In genomic region chr1:24904731-24905354, GRCh38 we compare ENCODE assay signal across 21 cellular contexts. TPM values are rescaled to one million over a fixed set of nuclear protein-coding genes. Genes with fewer than 3 reads are reported as not detected.
DNase-seq lines count a peak whose midpoint lies in the region; ATAC-seq, FAIRE-seq and TF ChIP-seq lines count a peak whose summit lies in the region.
"Had no signal": no experiment of that assay in that cellular context is flagged by ENCODE, and none has a peak within 500 bp of the region (broad histone marks: within the 10 kb centered on the region; RNA-seq: fewer than 3 reads in every experiment).

No MANE protein-coding gene starts in this region.

- H3K9me3 ChIP-seq in H1 (ENCODE audit: insufficient read depth in 2 of 2, low read depth in 1 of 2, low read length in 1 of 2): no peaks in the 10 kb centered on the region
- H3K9me3 ChIP-seq: heart right ventricle had no signal

- no peak overlapping the region for H2AFZ ChIP-seq in H1 (ENCODE audit: low read length)
- H2AFZ ChIP-seq: PC-9 had no signal

- H3K36me3 ChIP-seq in H7 (replicated peaks; ENCODE audit: control insufficient read depth, insufficient read depth, low read length) (no peaks in the 10 kb centered on the region), H1 (ENCODE audit: control insufficient read depth in 2 of 4, insufficient read depth in 4 of 4, low read length in 3 of 4) (no peaks in the 10 kb centered on the region)
- H3K36me3 ChIP-seq: BLaER1 treated with 17β-estradiol and CSF1 and Interleukin-3, amounts not matched to agents 10 nM and 100 nM had no signal

- FAIRE-seq in H1 (lab: Jason Lieb, UNC): no peak
- FAIRE-seq: bronchial epithelial cell, islet of Langerhans had no signal

- H3K4me3 ChIP-seq in H7 (ENCODE audit: insufficient read depth, low read depth, low read length) (no peak overlapping the region), H1 (ENCODE audit: extremely low read depth in 1 of 4, insufficient read depth in 2 of 4, low read depth in 3 of 4, low read length in 4 of 4) (no peak overlapping the region)
- H3K4me3 ChIP-seq: BLaER1 treated with 17β-estradiol and CSF1 and Interleukin-3, amounts not matched to agents 10 nM and 100 nM; heart right ventricle; PC-9 had no signal

- H3K79me1 ChIP-seq in H1 (ENCODE audit: low read depth, low read length): no peaks in the 10 kb centered on the region

- no peak overlapping the region for H2BK12ac ChIP-seq in H1 (ENCODE audit: low read depth, low read length)

- H4K91ac ChIP-seq in H1 (replicated peaks; ENCODE audit: insufficient read length, low read length): no peak overlapping the region

- no peak overlapping the region for H4K8ac ChIP-seq in H1 (ENCODE audit: extremely low read depth, insufficient read depth, low read length)

- 87% methylated on average over 9 of the region's 11 CpGs; no CpG with 5 or more reads in 1 of the 2 experiments for WGBS in H1 (ENCODE audit: extremely low coverage in 1 of 2, insufficient coverage in 1 of 2, insufficient read length in 1 of 2, insufficient replicate concordance in 2 of 2, low coverage in 1 of 2, low lambda C conversion rate in 2 of 2, missing lambda C conversion rate in 1 of 2), 2 experiments

- CTCF ChIA-PET in H1 (lab: Charles Lee; ENCODE audit: partially characterized antibody): interaction anchor here (1.1 kb wide), 1 partner anchor 133 kb away, joined by 4 read pairs; no protein-coding TSS in a partner anchor

- H4K20me1 ChIP-seq in H1 (replicated peaks in 1 of 2; ENCODE audit: control insufficient read depth in 1 of 2, insufficient read depth in 2 of 2, low read length in 2 of 2): no peaks in the 10 kb centered on the region

- H3K27me3 ChIP-seq in H7 (ENCODE audit: control insufficient read depth, insufficient read depth, low read length) (no peaks in the 10 kb centered on the region), H1 (replicated peaks in 1 of 4; ENCODE audit: control insufficient read depth in 3 of 4, extremely low read depth in 1 of 4, insufficient read depth in 3 of 4, low read length in 3 of 4) (no peaks in the 10 kb centered on the region)

- H3K18ac ChIP-seq in H1 (ENCODE audit: extremely low read depth, low read length): no peak overlapping the region

- no peaks in the 10 kb centered on the region for H3K79me2 ChIP-seq in H1 (ENCODE audit: control insufficient read depth in 1 of 2, insufficient read depth in 2 of 2, low read length in 2 of 2)

- peaks cover 0 to 2% (median 0%) of the 10 kb centered on the region in 4 experiments; a peak in 3 of 7 replicates for H3K4me1 ChIP-seq in H1 (replicated peaks in 1 of 4; ENCODE audit: control insufficient read depth in 3 of 4, insufficient read depth in 4 of 4, low read length in 3 of 4)

- H3K23ac ChIP-seq in H1 (ENCODE audit: insufficient read length): no peak overlapping the region

- H3K23me2 ChIP-seq in H1 (ENCODE audit: low read depth, low read length): no peaks in the 10 kb centered on the region

- no peak overlapping the region for H2BK15ac ChIP-seq in H1 (ENCODE audit: low read length)

- intact Hi-C loops in sciatic nerve (cut with DNase I): no loop called here

- TF ChIP-seq CTCF in H1 (IDR thresholded peaks at IDR 0.05; ENCODE audit: control extremely low read depth in 1 of 3, insufficient read depth in 1 of 3, low read depth in 1 of 3, low read length in 3 of 3): no peak

- DNase-seq in activated CD4-positive, alpha-beta T cell treated with anti-CD3 and anti-CD28 coated beads for 48 hours: peak; percentile 2
- no peak for DNase-seq in activated CD4-positive, alpha-beta T cell treated with anti-CD3 and anti-CD28 coated beads, Interleukin-2, amount 50 U/mL, for 1 hour
- DNase-seq in H7: peak; percentile 57
- DNase-seq in H1 (ENCODE audit: low read depth in 1 of 2, low spot score in 2 of 2): peak in 1 of 2 experiments; percentile 44
- DNase-seq in sciatic nerve (ENCODE audit: low spot score): peak; percentile 36
- DNase-seq in NCI-H1436 treated with DMSO at 0.1 percent for 48 hours (lab: John Stamatoyannopoulos, UW): no peak
- no peak for DNase-seq in HuH-7 (ENCODE audit: low spot score)
- DNase-seq in effector CD8-positive, alpha-beta T cell (lab: John Stamatoyannopoulos, UW): no peak
- DNase-seq: DMS153; effector CD4-positive, alpha-beta T cell; heart right ventricle; NCI-H2107; NCI-H526 treated with DMSO at 0.1 percent for 48 hours; nucleus accumbens; PC-9; stimulated activated CD4-positive, alpha-beta T cell treated with anti-CD3 and anti-CD28 coated beads, Interleukin-4, amount 100 ng/mL, for 4 hours had no signal

- TF ChIP-seq POLR2A in H1 (IDR thresholded peaks at IDR 0.05; ENCODE audit: control extremely low read depth in 1 of 2, low read depth in 2 of 2, low read length in 2 of 2): no peak

- H3K4me2 ChIP-seq in H1 (ENCODE audit: insufficient read depth in 1 of 2, low read depth in 2 of 2, low read length in 2 of 2): no peak overlapping the region
- H3K4me2 ChIP-seq: BLaER1 treated with 17β-estradiol and CSF1 and Interleukin-3, amounts not matched to agents 10 nM and 100 nM; PC-9 had no signal

- no peak overlapping the region for H3K14ac ChIP-seq in H1 (ENCODE audit: insufficient read length)

- no peak overlapping the region for H3K56ac ChIP-seq in H1 (replicated peaks; ENCODE audit: insufficient read length, low read depth, low read length)

- TF ChIP-seq EP300 in H1 (IDR thresholded peaks at IDR 0.05; ENCODE audit: borderline replicate concordance in 1 of 2, low read depth in 2 of 2, low read length in 2 of 2): no peak

- no peak overlapping the region for H3K9ac ChIP-seq in H1 (replicated peaks in 1 of 4; ENCODE audit: extremely low read depth in 1 of 4, low read depth in 3 of 4, low read length in 3 of 4)
- H3K9ac ChIP-seq: BLaER1 treated with 17β-estradiol and CSF1 and Interleukin-3, amounts not matched to agents 10 nM and 100 nM had no signal

- POLR2A ChIA-PET in H1 (lab: Charles Lee; ENCODE audit: partially characterized antibody): interaction anchor here (0.9 kb wide), 1 partner anchor 11 kb away, joined by 3 read pairs; no protein-coding TSS in a partner anchor

- no peak for ATAC-seq in sciatic nerve
- ATAC-seq: heart right ventricle, SK-N-SH treated with all-trans-retinoic acid at 6 μM for 48 hours had no signal

- no peak overlapping the region for H2BK5ac ChIP-seq in H1 (ENCODE audit: low read depth, low read length)

- H2BK20ac ChIP-seq in H1 (ENCODE audit: low read length): no peak overlapping the region

- TF ChIP-seq RAD21 in H1 (IDR thresholded peaks at IDR 0.05 in 1 of 2, conservative IDR thresholded peaks at IDR 0.05 in 1 of 2; ENCODE audit: low read depth in 2 of 2, low read length in 2 of 2): no peak

- no peak overlapping the region for H2BK120ac ChIP-seq in H1 (replicated peaks; ENCODE audit: low read depth, low read length)

- H2AK5ac ChIP-seq in H1 (ENCODE audit: low read depth, low read length): no peak overlapping the region

- no peak overlapping the region for H4K5ac ChIP-seq in H1 (ENCODE audit: insufficient read length, low read depth, low read length)

- H3K4ac ChIP-seq in H1 (replicated peaks; ENCODE audit: insufficient read length, low read depth, low read length): no peak overlapping the region

- H3K27ac ChIP-seq in H1 (ENCODE audit: low read depth, low read length): no peak overlapping the region
- H3K27ac ChIP-seq: BLaER1 treated with 17β-estradiol and CSF1 and Interleukin-3, amounts not matched to agents 10 nM and 100 nM; heart right ventricle; PC-9 had no signal

TF ChIP-seq in H1, 55 proteins besides CTCF, POLR2A, EP300 and RAD21:
- no peak for TF ChIP-seq TAF1 (IDR thresholded peaks at IDR 0.05; ENCODE audit: low read depth, low read length)
- peak; percentile 74; the same call in 1 of the 2 replicates for TF ChIP-seq KDM1A (IDR thresholded peaks at IDR 0.05; ENCODE audit: borderline replicate concordance, low read length)

RNA-seq across cellular contexts. Expression of gene RUNX3, which starts 25.2 kb away (rescaled TPM):
- 1.3 and 3.5 TPM in 2 replicates for total RNA-seq in H7 (2014; rRNA removed; shearing (Covaris generic))
- total RNA-seq in H1 (2021; fragmentation: NEBNext Ultra II Directional; extraction: Animal tissue kit (Norgen Biotek cat#: 25700)): 0.48 and 0.82 TPM in 2 replicates
- polyA plus RNA-seq in H1 (2011; rRNA removed): 0.49 and 0.62 TPM in 2 replicates
- polyA plus RNA-seq in H1 (2011; cell fraction: cytosol; rRNA removed): 0.44 TPM
- 0.70 TPM for polyA plus RNA-seq in H1 (2011; cell fraction: nucleus; rRNA removed)
- 0.33 to 1.3 TPM (median 0.64 TPM) in 4 replicates for polyA plus RNA-seq in H1 (2012, experiment 1 of 2)
- polyA plus RNA-seq in H1 (2012, experiment 2 of 2): 0.55 TPM
- 0.61 TPM for polyA plus RNA-seq in H1 (2013, experiment 1 of 2)
- 0.52 TPM for polyA plus RNA-seq in H1 (2013, experiment 2 of 2)
- 0.13 TPM in 1 of 2 replicates, not detected in the other for polyA minus RNA-seq in H1 (2011; rRNA and poly(A)+ RNA removed)
- 1.5 TPM for polyA minus RNA-seq in H1 (2011; cell fraction: cytosol; rRNA and poly(A)+ RNA removed)
- polyA minus RNA-seq in H1 (2011; cell fraction: nucleus; rRNA and poly(A)+ RNA removed): 0.30 TPM
- 2.0 TPM for total RNA-seq in sciatic nerve
- total RNA-seq: A172, PC-9 had no signal

Comparison
In these comparisons a context has a peak if more than half of its experiments do, and no peak if none do; other contexts are left out.
1. DNase-seq: peak in activated CD4-positive, alpha-beta T cell treated with anti-CD3 and anti-CD28 coated beads for 48 hours (single experiment), H7 (single experiment) and sciatic nerve (single experiment); none in activated CD4-positive, alpha-beta T cell treated with anti-CD3 and anti-CD28 coated beads, Interleukin-2, amount 50 U/mL, for 1 hour (single experiment), NCI-H1436 treated with DMSO at 0.1 percent for 48 hours (single experiment), HuH-7 (single experiment) and effector CD8-positive, alpha-beta T cell (single experiment).